Comparison of ENCODE assay signal across 18 cellular contexts in the genomic region with DNA sequence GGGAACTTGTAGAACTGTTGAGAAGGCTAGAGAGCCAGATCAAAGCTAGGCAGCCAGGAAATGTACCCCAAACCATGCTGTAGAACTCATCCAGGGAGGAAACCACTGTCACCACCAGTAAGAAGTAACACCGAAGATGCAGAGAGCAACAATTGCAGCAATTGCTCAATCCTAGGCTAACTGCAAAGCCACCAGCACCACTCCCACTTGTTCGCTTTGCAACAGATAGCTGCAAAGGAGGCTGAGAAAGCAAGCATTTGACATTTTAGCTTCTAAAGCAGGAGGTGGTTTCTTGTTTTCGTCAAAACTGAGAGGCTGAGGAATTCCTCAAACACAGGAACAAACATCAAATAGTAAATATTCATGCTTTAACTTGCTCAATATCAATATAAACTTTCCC. TPM values are rescaled to one million over a fixed set of nuclear protein-coding genes. Genes with fewer than 3 reads are reported as not detected.
"Had no signal": no experiment of that assay in that cellular context is flagged by ENCODE, and none has a peak within 500 bp of the region (broad histone marks: within the 10 kb centered on the region; RNA-seq: fewer than 3 reads in every experiment).

No MANE protein-coding gene starts in this region.

RNA-seq across cellular contexts. Expression of a gene that starts 1.8 kb away (rescaled TPM):
- total RNA-seq: activated naive CD4-positive, alpha-beta T cell treated with anti-CD3 and anti-CD28 coated beads for 36 hours; activated naive CD4-positive, alpha-beta T cell treated with anti-CD3 and anti-CD28 coated beads, Interleukin-2, amount 50 U/mL, for 72 hours; activated naive CD8-positive, alpha-beta T cell treated with anti-CD3 and anti-CD28 coated beads for 36 hours; activated T-cell treated with anti-CD3 and anti-CD28 coated beads, Interleukin-2, amount 50 U/mL, for 4 hours; activated T-cell treated with anti-CD3 and anti-CD28 coated beads, Interleukin-2, amount 50 U/mL, for 72 hours; activated T-helper 1 cell treated with anti-CD3 and anti-CD28 coated beads, Interleukin-12 subunit alpha, Interleukin-12 subunit beta, Interleukin-2, Interleukin-4 antibody, amounts not matched to agents 30 ng/mL and 10 ng/mL and 1 ng/mL, durations not matched to agents 14 hours and 24 hours and 36 hours; activated T-helper 17 cell treated with anti-CD3 and anti-CD28 coated beads, Interleukin-2, amount 50 U/mL, for 72 hours; activated T-helper 2 cell treated with anti-CD3 and anti-CD28 coated beads, Interferon-gamma antibody, Interleukin-2, Interleukin-4, amounts not matched to agents 10 μg/mL and 5 μg/mL and 100 μg/mL, durations not matched to agents 14 hours and 24 hours and 36 hours; adrenal gland; aorta; ascending aorta; astrocyte; body of pancreas; breast epithelium; bronchial epithelial cell; cardiac muscle cell; cardiac septum; chondrocyte had no signal
